Comparison of ENCODE assay signal across 13 cellular contexts in genomic region chr10:16586358-16587138, GRCh38.
A peak's percentile ranks its signal among the peaks of the same experiment; 100 is the strongest.
DNase-seq lines count a peak whose midpoint lies in the region; ATAC-seq, FAIRE-seq and TF ChIP-seq lines count a peak whose summit lies in the region.
"Had no signal": no experiment of that assay in that cellular context is flagged by ENCODE, and none has a peak within 500 bp of the region (broad histone marks: within the 10 kb centered on the region; RNA-seq: fewer than 3 reads in every experiment).

No MANE protein-coding gene starts in this region.

- no peaks in the 10 kb centered on the region for H3K9me3 ChIP-seq in uterus

- intact Hi-C loops in uterus (cut with DNase I; ENCODE audit: low total_unique reads): no loop called here

- no peak for TF ChIP-seq POLR2A in GM12892 (IDR thresholded peaks at IDR 0.05; ENCODE audit: low read depth, low read length)
- TF ChIP-seq POLR2A in uterus (IDR thresholded peaks at IDR 0.05): no peak

- no peak overlapping the region for H3K27ac ChIP-seq in uterus

- H3K36me3 ChIP-seq in uterus: no peaks in the 10 kb centered on the region

- no peak overlapping the region for H3K4me3 ChIP-seq in uterus

- no peaks in the 10 kb centered on the region for H3K4me1 ChIP-seq in uterus

- DNase-seq in GM12892 (ENCODE audit: insufficient read length) (no peak), GM19240 (ENCODE audit: insufficient read length, low spot score) (peak; percentile 25), uterus (no peak), mucosa of gallbladder (ENCODE audit: low spot score) (no peak), SKM-1 (lab: John Stamatoyannopoulos, UW; ENCODE audit: unreplicated experiment) (no peak)
- DNase-seq in activated CD8-positive, alpha-beta memory T cell treated with anti-CD3 and anti-CD28 coated beads, Interleukin-2, amount 50 U/mL, for 4 hours: no peak
- DNase-seq: activated T-cell treated with anti-CD3 and anti-CD28 coated beads, Interleukin-2, amount 50 U/mL, for 24 hours; AML-193; NCI-H187 treated with DMSO at 0.1 percent for 48 hours; stimulated activated naive CD4-positive, alpha-beta T cell treated with Interleukin-2 at 50 U/mL for 16 hours had no signal

- no peak for TF ChIP-seq CTCF in uterus (IDR thresholded peaks at IDR 0.05)

- no peaks in the 10 kb centered on the region for H3K27me3 ChIP-seq in uterus

- peak; percentile 94 for FAIRE-seq in GM12892 (lab: Jason Lieb, UNC)
- FAIRE-seq: islet of Langerhans had no signal

- ATAC-seq in HG02623 (IDR thresholded peaks at IDR 0.05; ENCODE audit: unreplicated experiment) (peak; percentile 89), HG03378 (IDR thresholded peaks at IDR 0.05; ENCODE audit: unreplicated experiment) (peak; percentile 90)
